6 cellular contexts compared by ENCODE assay signal in the genomic region with DNA sequence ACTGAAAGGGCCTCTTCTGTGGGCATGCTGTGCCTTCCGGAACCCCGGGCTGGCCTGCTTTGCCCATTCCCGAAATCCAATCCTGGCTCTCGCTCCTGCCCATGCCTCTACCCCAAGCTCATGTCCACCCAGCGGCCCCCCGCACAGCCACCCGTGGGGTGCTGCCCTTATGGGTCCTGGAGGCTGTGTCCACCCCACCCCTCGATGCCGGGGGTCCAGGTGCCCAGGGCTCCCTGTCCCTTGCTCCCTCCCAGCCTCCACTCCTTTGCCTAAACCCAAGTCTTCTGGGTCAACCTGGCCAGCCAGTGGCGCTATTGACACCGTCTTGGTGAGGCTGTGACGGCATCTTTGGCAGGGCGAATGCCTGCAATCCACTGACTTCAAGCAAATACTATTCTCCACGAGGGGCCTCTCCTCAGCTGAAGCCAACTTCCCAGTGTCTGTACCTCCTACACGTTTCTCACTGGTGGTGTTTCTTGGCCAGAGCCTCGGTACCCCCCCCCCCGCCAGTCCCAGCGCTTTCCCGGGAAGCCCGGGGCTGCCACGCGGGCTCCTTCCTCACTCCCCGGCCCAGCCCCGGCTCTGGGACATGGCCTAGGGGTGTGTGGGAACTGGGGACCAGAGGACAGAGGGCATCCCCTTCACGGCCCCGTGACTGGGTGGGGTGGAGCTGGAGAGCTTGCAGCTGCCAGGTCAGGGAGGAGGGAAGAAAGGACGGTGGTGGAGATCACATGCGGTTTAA. TPM values are rescaled to one million over a fixed set of nuclear protein-coding genes. Genes with fewer than 3 reads are reported as not detected.
A peak's percentile ranks its signal among the peaks of the same experiment; 100 is the strongest.
DNase-seq lines count a peak whose midpoint lies in the region; ATAC-seq and TF ChIP-seq lines count a peak whose summit lies in the region.

No MANE protein-coding gene starts in this region.

- CTCF ChIA-PET in HEK293 (lab: Yijun Ruan, JAX), result interaction anchor here (0.6 to 2.2 kb wide), 2 partner anchors 17 to 48 kb away, joined by 3 to 13 read pairs; no protein-coding TSS in a partner anchor
- CTCF ChIA-PET in activated naive CD4-positive, alpha-beta T cell treated with anti-CD3 and anti-CD28 coated beads, Interleukin-2, amount 10 ng/mL, durations not matched to agents 7 days and 5 days (lab: Charles Lee), result no interaction called here

- POLR2A ChIA-PET in HEK293 (lab: Yijun Ruan, JAX), result interaction anchor here (1.0 to 3.1 kb wide), 4 partner anchors 9 to 21 kb away, joined by 5 to 15 read pairs (median 9); a partner anchor contains a TSS

- TF ChIP-seq POLR2A in prostate gland (IDR thresholded peaks at IDR 0.05), result no peak

- H3K4me1 ChIP-seq in HEK293 (ENCODE audit: control insufficient read depth, insufficient read depth, low read length), result no peaks in the 10 kb centered on the region
- no peaks in the 10 kb centered on the region for H3K4me1 ChIP-seq in endodermal cell (ENCODE audit: control insufficient read depth, insufficient read depth, low read length)
- no peaks in the 10 kb centered on the region for H3K4me1 ChIP-seq in psoas muscle
- no peaks in the 10 kb centered on the region for H3K4me1 ChIP-seq in prostate gland (replicated peaks)

- no peaks in the 10 kb centered on the region for H3K4me1 Mint-ChIP-seq in endodermal cell
- no peaks in the 10 kb centered on the region for H3K4me1 Mint-ChIP-seq in activated naive CD4-positive, alpha-beta T cell treated with anti-CD3 and anti-CD28 coated beads, Interleukin-2, amount 10 ng/mL, durations not matched to agents 7 days and 5 days

- TF ChIP-seq CTCF in HEK293 (tag by site-specific recombination; IDR thresholded peaks at IDR 0.05) (no peak), endodermal cell (conservative IDR thresholded peaks at IDR 0.05) (no peak), psoas muscle (IDR thresholded peaks at IDR 0.05) (no peak), prostate gland (IDR thresholded peaks at IDR 0.05) (no peak)

- H3K9ac ChIP-seq in endodermal cell (ENCODE audit: extremely low read depth, low read length, poor library complexity, severe bottlenecking), result no peak overlapping the region

- intact Hi-C loops in psoas muscle (cut with DNase I) (no loop called here), prostate gland (cut with DNase I) (no loop called here)

- H3K36me3 Mint-ChIP-seq in endodermal cell (ENCODE audit: low read depth), result peaks cover 21% of the 10 kb centered on the region
- H3K36me3 Mint-ChIP-seq in activated naive CD4-positive, alpha-beta T cell treated with anti-CD3 and anti-CD28 coated beads, Interleukin-2, amount 10 ng/mL, durations not matched to agents 7 days and 5 days, result peaks cover 14% of the 10 kb centered on the region

- H3K9me3 ChIP-seq in HEK293 (ENCODE audit: control insufficient read depth, insufficient read depth, low read depth, low read length), result no peaks in the 10 kb centered on the region
- no peaks in the 10 kb centered on the region for H3K9me3 ChIP-seq in endodermal cell (ENCODE audit: control insufficient read depth, low read length)
- H3K9me3 ChIP-seq in psoas muscle, result no peaks in the 10 kb centered on the region
- H3K9me3 ChIP-seq in prostate gland, result no peaks in the 10 kb centered on the region

- H3K4me3 ChIP-seq in HEK293 (ENCODE audit: low read depth, low read length) (no peak overlapping the region), endodermal cell (ENCODE audit: low read length) (no peak overlapping the region), psoas muscle (no peak overlapping the region), prostate gland (no peak overlapping the region)

- H3K27ac Mint-ChIP-seq in endodermal cell, result peak overlapping the region; percentile 75
- H3K27ac Mint-ChIP-seq in activated naive CD4-positive, alpha-beta T cell treated with anti-CD3 and anti-CD28 coated beads, Interleukin-2, amount 10 ng/mL, durations not matched to agents 7 days and 5 days, result no peak overlapping the region

- ATAC-seq in psoas muscle (peak in 2 of 4 donors; percentile 6 to 20), HG03565 (IDR thresholded peaks at IDR 0.05; ENCODE audit: unreplicated experiment) (no peak)

- H3K27me3 ChIP-seq in endodermal cell (ENCODE audit: control insufficient read depth, insufficient read depth, low read length, poor library complexity, severe bottlenecking) (no peaks in the 10 kb centered on the region), psoas muscle (ENCODE audit: insufficient read depth in 3 of 3, low read length in 2 of 3) (no peaks in the 10 kb centered on the region), prostate gland (replicated peaks; ENCODE audit: insufficient read depth) (no peaks in the 10 kb centered on the region)

- 91 to 95% methylated on average over 16 to 28 of the region's 28 CpGs for WGBS in endodermal cell (ENCODE audit: insufficient coverage in 1 of 2, insufficient read length in 1 of 2), 2 experiments
- 54 to 62% (median 57%) methylated on average over 27 to 28 of the region's 28 CpGs for WGBS in psoas muscle, 3 donors
- WGBS in prostate gland, result 70% methylated on average over 28 of the region's 28 CpGs

- no peak overlapping the region for H3K4me3 Mint-ChIP-seq in endodermal cell
- H3K4me3 Mint-ChIP-seq in activated naive CD4-positive, alpha-beta T cell treated with anti-CD3 and anti-CD28 coated beads, Interleukin-2, amount 10 ng/mL, durations not matched to agents 7 days and 5 days, result no peak overlapping the region

- H3K36me3 ChIP-seq in HEK293 (ENCODE audit: control insufficient read depth in 2 of 2, insufficient read depth in 1 of 2, low read length in 2 of 2) (peaks cover 12 to 54% of the 10 kb centered on the region in 2 experiments), endodermal cell (ENCODE audit: control insufficient read depth, insufficient read depth, low read length) (peaks cover 22% of the 10 kb centered on the region), psoas muscle (ENCODE audit: insufficient read depth in 1 of 2, low read depth in 1 of 2) (peaks cover 0 to 39% of the 10 kb centered on the region in 2 donors), prostate gland (peaks cover 24 to 25% of the 10 kb centered on the region in 2 donors)

- H3K27ac ChIP-seq in HEK293 (ENCODE audit: extremely low read depth, low read depth, low read length) (peak overlapping the region; percentile 11; the same call in 1 of the 2 replicates), endodermal cell (ENCODE audit: low read depth, low read length) (peak overlapping the region; percentile 32), psoas muscle (no peak overlapping the region), prostate gland (no peak overlapping the region)

- H3K27me3 Mint-ChIP-seq in endodermal cell (ENCODE audit: insufficient read depth), result peaks cover 8% of the 10 kb centered on the region
- peaks cover 10% of the 10 kb centered on the region for H3K27me3 Mint-ChIP-seq in activated naive CD4-positive, alpha-beta T cell treated with anti-CD3 and anti-CD28 coated beads, Interleukin-2, amount 10 ng/mL, durations not matched to agents 7 days and 5 days

- DNase-seq in endodermal cell (peak; percentile 84), psoas muscle (peak; percentile 55 to 57), prostate gland (ENCODE audit: low spot score) (no peak)
- no peak for DNase-seq in activated naive CD4-positive, alpha-beta T cell treated with anti-CD3 and anti-CD28 coated beads, Interleukin-2, amount 10 ng/mL, durations not matched to agents 7 days and 5 days

- H3K9me3 Mint-ChIP-seq in endodermal cell, result no peaks in the 10 kb centered on the region
- no peaks in the 10 kb centered on the region for H3K9me3 Mint-ChIP-seq in activated naive CD4-positive, alpha-beta T cell treated with anti-CD3 and anti-CD28 coated beads, Interleukin-2, amount 10 ng/mL, durations not matched to agents 7 days and 5 days

TF ChIP-seq in HEK293, 187 proteins besides CTCF, POLR2A, EP300 and RAD21 (continues in another document):
- 0 out of 2 replicates have a peak, but pooled peaks have one; percentile 39 for TF ChIP-seq GLIS2 (tag by site-specific recombination; IDR thresholded peaks at IDR 0.05)

RNA-seq across cellular contexts. Expression of a gene that starts 12.2 kb away (rescaled TPM):
- 100 to 1,000 TPM in 1 of 2 donors, 10 to 100 TPM in 1; 85.3 to 108 TPM for total RNA-seq in endodermal cell
- polyA plus RNA-seq in endodermal cell (2013, experiment 1 of 2), result 74.8 TPM
- polyA plus RNA-seq in endodermal cell (2013, experiment 2 of 2), result 69.5 TPM
- total RNA-seq in psoas muscle, result 100 to 1,000 TPM in 3 of 4 donors, 10 to 100 TPM in 1; 72.6 to 136 (median 104) TPM
- polyA plus RNA-seq in psoas muscle, result 100 to 1,000 TPM; 117 to 170 (median 133) TPM
- 100 to 1,000 TPM in 1 of 2 donors, 10 to 100 TPM in 1; 95.9 to 119 TPM for total RNA-seq in prostate gland

RNA-seq across cellular contexts. Expression of a gene that starts 20.2 kb away (rescaled TPM):
- total RNA-seq in endodermal cell (100 to 1,000 TPM; 371 to 498 TPM), psoas muscle (10 to 100 TPM; 17.2 to 37.3 (median 23.4) TPM), prostate gland (100 to 1,000 TPM; 192 to 388 TPM)
- polyA plus RNA-seq in endodermal cell (2013, experiment 1 of 2), result 301 TPM
- 312 TPM for polyA plus RNA-seq in endodermal cell (2013, experiment 2 of 2)
- 10 to 100 TPM in 2 of 3 donors, 1 to 10 TPM in 1; 8.9 to 26.5 (median 12.0) TPM for polyA plus RNA-seq in psoas muscle

RNA-seq across cellular contexts. Expression of a gene that starts 26.1 kb away (rescaled TPM):
- total RNA-seq in endodermal cell (100 to 1,000 TPM; 152 to 153 TPM), psoas muscle (100 to 1,000 TPM in 2 of 4 donors, 10 to 100 TPM in 2; 89.8 to 112 (median 97.7) TPM), prostate gland (100 to 1,000 TPM; 163 to 182 TPM)
- polyA plus RNA-seq in endodermal cell (2013, experiment 1 of 2), result 128 TPM
- 119 TPM for polyA plus RNA-seq in endodermal cell (2013, experiment 2 of 2)
- 100 to 1,000 TPM in 2 of 3 donors, 10 to 100 TPM in 1; 87.1 to 114 (median 104) TPM for polyA plus RNA-seq in psoas muscle

RNA-seq across cellular contexts. Expression of a gene that starts 26.2 kb away (rescaled TPM):
- total RNA-seq in endodermal cell, result 10 to 100 TPM; 46.3 to 54.5 TPM
- 44.6 TPM for polyA plus RNA-seq in endodermal cell (2013, experiment 1 of 2)
- 43.4 TPM for polyA plus RNA-seq in endodermal cell (2013, experiment 2 of 2)
- total RNA-seq in psoas muscle, result 10 to 100 TPM; 27.1 to 37.3 (median 29.3) TPM
- 10 to 100 TPM; 31.0 to 40.7 (median 37.3) TPM for polyA plus RNA-seq in psoas muscle
- 10 to 100 TPM; 48.8 to 92.7 TPM for total RNA-seq in prostate gland

RNA-seq across cellular contexts. Expression of a gene that starts 40.3 kb away (rescaled TPM):
- total RNA-seq in endodermal cell (10 to 100 TPM; 73.8 to 83.6 TPM), psoas muscle (100 to 1,000 TPM; 111 to 216 (median 155) TPM), prostate gland (100 to 1,000 TPM; 235 to 744 TPM)
- polyA plus RNA-seq in endodermal cell (2013, experiment 1 of 2), result 84.8 TPM
- 72.9 TPM for polyA plus RNA-seq in endodermal cell (2013, experiment 2 of 2)
- polyA plus RNA-seq in psoas muscle, result 100 to 1,000 TPM; 117 to 158 (median 147) TPM

Comparison
In these comparisons a context has a peak if more than half of its experiments do, and no peak if none do; other contexts are left out.
1. H3K27ac ChIP-seq: peak in HEK293 (single experiment) and endodermal cell (single experiment); none in psoas muscle (single experiment) and prostate gland (0 of 2).
2. DNase-seq: peak in endodermal cell (single experiment) and psoas muscle (2 of 2); none in prostate gland (single experiment) and activated naive CD4-positive, alpha-beta T cell treated with anti-CD3 and anti-CD28 coated beads, Interleukin-2, amount 10 ng/mL, durations not matched to agents 7 days and 5 days (single experiment).
3. RNA of a gene that starts 20.2 kb away (total RNA-seq): 371 to 498 TPM in endodermal cell and 192 to 388 TPM in prostate gland; 17.2 to 37.3 TPM in psoas muscle; every median in the first group is over 4 times any median in the second.